ENCODE assay signal across 30 cellular contexts in genomic region chr22:35904332-35904692, GRCh38.
DNase-seq lines count a peak whose midpoint lies in the region; ATAC-seq and TF ChIP-seq lines count a peak whose summit lies in the region.
"Had no signal": no experiment of that assay in that cellular context is flagged by ENCODE, and none has a peak within 500 bp of the region (broad histone marks: within the 10 kb centered on the region; RNA-seq: fewer than 3 reads in every experiment).

No MANE protein-coding gene starts in this region.

- H3K36me3 ChIP-seq in DOHH2 (ENCODE audit: control insufficient read depth, low read length): peaks cover 4% of the 10 kb centered on the region; the same call in 1 of the 2 replicates
- H3K36me3 ChIP-seq in endodermal cell (ENCODE audit: control insufficient read depth, insufficient read depth, low read length): no peaks in the 10 kb centered on the region
- H3K36me3 ChIP-seq in gastrocnemius medialis: no peaks in the 10 kb centered on the region
- no peaks in the 10 kb centered on the region for H3K36me3 ChIP-seq in Peyer's patch
- H3K36me3 ChIP-seq: neutrophil, prostate gland, WERI-Rb-1 had no signal

- H3K9ac ChIP-seq in endodermal cell (ENCODE audit: extremely low read depth, low read length, poor library complexity, severe bottlenecking) (no peak overlapping the region), H9 (ENCODE audit: extremely low read depth, insufficient read length, low read length) (no peak overlapping the region)

- no peaks in the 10 kb centered on the region for H3K9me2 ChIP-seq in DOHH2 (replicated peaks; ENCODE audit: control insufficient read depth, low read length)

- no peak overlapping the region for H4K91ac ChIP-seq in H9 (ENCODE audit: insufficient read length, low read depth, low read length)

- in situ Hi-C loops in gastrocnemius medialis (cut with MboI; ENCODE audit: low sequenced_read_pairs in 4 of 4): loop anchor here in 3 of 4 donors (25.0 kb wide), 2 partner anchors 142 to 267 kb away; partner anchors contain the start of gene APOL6 (in 1 of the 3)

- TF ChIP-seq CTCF in DOHH2 (IDR thresholded peaks at IDR 0.05; ENCODE audit: low read depth, low read length, poor library complexity, severe bottlenecking) (no peak), endodermal cell (conservative IDR thresholded peaks at IDR 0.05) (no peak), gastrocnemius medialis (IDR thresholded peaks at IDR 0.05 in 4 of 5, conservative IDR thresholded peaks at IDR 0.05 in 1 of 5) (no peak), H9 (conservative IDR thresholded peaks at IDR 0.05) (no peak), Peyer's patch (IDR thresholded peaks at IDR 0.05) (no peak)

- H3K79me1 ChIP-seq in H9 (ENCODE audit: insufficient read depth, low read depth, low read length, poor library complexity, severe bottlenecking): peaks cover 3% of the 10 kb centered on the region

- peak overlapping the region; percentile 53 for H3K4me3 ChIP-seq in DOHH2 (ENCODE audit: low read length)
- peak overlapping the region; percentile 24 for H3K4me3 ChIP-seq in endodermal cell (ENCODE audit: low read length)
- H3K4me3 ChIP-seq in right cardiac atrium (ENCODE audit: low read length): no peak overlapping the region
- no peak overlapping the region for H3K4me3 ChIP-seq in gastrocnemius medialis
- H3K4me3 ChIP-seq in Peyer's patch: no peak overlapping the region
- H3K4me3 ChIP-seq: prostate gland, SK-N-MC had no signal

- intact Hi-C loops in right cardiac atrium (cut with DNase I): no loop called here
- intact Hi-C loops in gastrocnemius medialis (cut with DNase I; ENCODE audit: low total_unique reads): no loop called here

- H4K8ac ChIP-seq in H9 (replicated peaks; ENCODE audit: insufficient read length, low read depth, low read length): no peak overlapping the region

- no peaks in the 10 kb centered on the region for H3K27me3 ChIP-seq in DOHH2 (ENCODE audit: control insufficient read depth, low read length)
- H3K27me3 ChIP-seq in endodermal cell (ENCODE audit: control insufficient read depth, insufficient read depth, low read length, poor library complexity, severe bottlenecking): no peaks in the 10 kb centered on the region
- no peaks in the 10 kb centered on the region for H3K27me3 ChIP-seq in right cardiac atrium (ENCODE audit: control insufficient read depth, insufficient read depth)
- H3K27me3 ChIP-seq in gastrocnemius medialis: no peaks in the 10 kb centered on the region
- H3K27me3 ChIP-seq in H9 (ENCODE audit: insufficient read depth, low read length): no peaks in the 10 kb centered on the region
- H3K27me3 ChIP-seq in Peyer's patch: no peaks in the 10 kb centered on the region
- H3K27me3 ChIP-seq: neutrophil had no signal

- no peak overlapping the region for H2AFZ ChIP-seq in H9 (ENCODE audit: low read length)

- ATAC-seq in right cardiac atrium (peak; percentile 50 to 53), gastrocnemius medialis (peak in 1 of 2 donors; percentile 72)
- ATAC-seq: stimulated activated naive CD8-positive, alpha-beta T cell treated with anti-CD3 and anti-CD28 coated beads, Interleukin-15, amount 100 ng/mL, for 72 hours had no signal

- no peak overlapping the region for H2AK5ac ChIP-seq in H9 (ENCODE audit: insufficient read length, low read length)

- H2BK5ac ChIP-seq in H9 (ENCODE audit: insufficient read length, low read length): no peak overlapping the region

- H3K36me3 Mint-ChIP-seq in endodermal cell (ENCODE audit: low read depth): no peaks in the 10 kb centered on the region
- no peaks in the 10 kb centered on the region; a peak in 1 of 7 replicates for H3K36me3 Mint-ChIP-seq in H9 (ENCODE audit: insufficient read depth in 1 of 3, low read depth in 3 of 3)
- H3K36me3 Mint-ChIP-seq: activated naive CD8-positive, alpha-beta T cell treated with anti-CD3 and anti-CD28 coated beads, Interleukin-2, amount 10 ng/mL, durations not matched to agents 7 days and 5 days had no signal

- no peak overlapping the region for H3T11ph ChIP-seq in H9 (ENCODE audit: low read length)

- H4K5ac ChIP-seq in H9 (ENCODE audit: insufficient read length, low read depth, low read length): no peak overlapping the region

- no peak overlapping the region for H2BK15ac ChIP-seq in H9 (ENCODE audit: low read depth, low read length)

- no peak overlapping the region for H3K4ac ChIP-seq in H9 (ENCODE audit: low read depth, low read length)

- H3K4me1 Mint-ChIP-seq in endodermal cell: peaks cover 45% of the 10 kb centered on the region
- H3K4me1 Mint-ChIP-seq in H9: peaks cover 17 to 18% of the 10 kb centered on the region in 2 experiments

- no peak overlapping the region for H2BK20ac ChIP-seq in H9 (ENCODE audit: low read depth, low read length, poor library complexity, severe bottlenecking)

- H3K9me3 ChIP-seq in DOHH2 (ENCODE audit: control insufficient read depth, insufficient read depth, low read length) (no peaks in the 10 kb centered on the region), endodermal cell (ENCODE audit: control insufficient read depth, low read length) (no peaks in the 10 kb centered on the region), right cardiac atrium (ENCODE audit: control insufficient read depth, low read length) (no peaks in the 10 kb centered on the region), gastrocnemius medialis (no peaks in the 10 kb centered on the region), H9 (ENCODE audit: control insufficient read depth, low read depth, low read length) (no peaks in the 10 kb centered on the region), Peyer's patch (no peaks in the 10 kb centered on the region)
- H3K9me3 ChIP-seq: neutrophil, prostate gland had no signal

- no peak overlapping the region for H3K18ac ChIP-seq in H9 (ENCODE audit: insufficient read length, low read depth, low read length)

- H3K4me3 Mint-ChIP-seq in endodermal cell (peak overlapping the region; percentile 0), H9 (no peak overlapping the region)
- H3K4me3 Mint-ChIP-seq: activated CD4-positive, alpha-beta T cell treated with anti-CD3 and anti-CD28 coated beads, Interleukin-2, amount 10 ng/mL, durations not matched to agents 24 days and 14 days; activated naive CD8-positive, alpha-beta T cell treated with anti-CD3 and anti-CD28 coated beads, Interleukin-2, amount 10 ng/mL, durations not matched to agents 7 days and 5 days; B cell; CD8-positive, alpha-beta memory T cell; stimulated activated naive CD8-positive, alpha-beta T cell treated with anti-CD3 and anti-CD28 coated beads, Interleukin-15, amount 100 ng/mL, for 72 hours had no signal

- no peak overlapping the region for H3K56ac ChIP-seq in H9 (ENCODE audit: insufficient read length, low read depth, low read length)

- no peak overlapping the region for H2BK12ac ChIP-seq in H9 (ENCODE audit: insufficient read length, low read depth, low read length)

- H3K27me3 Mint-ChIP-seq in endodermal cell (ENCODE audit: insufficient read depth) (no peaks in the 10 kb centered on the region), H9 (ENCODE audit: low read depth) (no peaks in the 10 kb centered on the region)

- DNase-seq in endodermal cell: no peak
- no peak for DNase-seq in right cardiac atrium
- DNase-seq in gastrocnemius medialis: no peak
- no peak for DNase-seq in NCI-H748 treated with DMSO at 0.1 percent for 48 hours (lab: John Stamatoyannopoulos, UW)
- DNase-seq in cerebellar cortex (ENCODE audit: low spot score): no peak
- no peak for DNase-seq in H9
- DNase-seq in Peyer's patch: no peak
- DNase-seq: activated CD4-positive, alpha-beta T cell treated with anti-CD3 and anti-CD28 coated beads, Interleukin-2, amount 10 ng/mL, durations not matched to agents 24 days and 14 days; activated gamma-delta T cell; activated naive CD8-positive, alpha-beta T cell treated with anti-CD3 and anti-CD28 coated beads, Interleukin-2, amount 10 ng/mL, durations not matched to agents 7 days and 5 days; activated T-cell treated with anti-CD3 and anti-CD28 coated beads, Interleukin-2, amount 50 U/mL, for 1 hour; CD8-positive, alpha-beta memory T cell; central memory CD4-positive, alpha-beta T cell; DMS153; glutamatergic neuron; GOT3; Karpas-422; kidney glomerular epithelial cell; mammary epithelial cell; MV-4-11; NCI-H187; NCI-H526; stimulated activated naive CD8-positive, alpha-beta T cell treated with anti-CD3 and anti-CD28 coated beads, Interleukin-15, amount 100 ng/mL, for 72 hours; WERI-Rb-1 had no signal

- peaks cover 98% of the 10 kb centered on the region for H3K4me1 ChIP-seq in DOHH2 (ENCODE audit: control insufficient read depth, low read length)
- peaks cover 22% of the 10 kb centered on the region for H3K4me1 ChIP-seq in endodermal cell (ENCODE audit: control insufficient read depth, insufficient read depth, low read length)
- peaks cover 11% of the 10 kb centered on the region for H3K4me1 ChIP-seq in right cardiac atrium (ENCODE audit: control insufficient read depth, insufficient read depth, low read length)
- H3K4me1 ChIP-seq in gastrocnemius medialis: peaks cover 44 to 56% of the 10 kb centered on the region in 2 donors
- H3K4me1 ChIP-seq in H9 (ENCODE audit: insufficient read depth, low read length): peaks cover 4% of the 10 kb centered on the region; the same call in 1 of the 2 replicates
- peaks cover 0 to 18% (median 0%) of the 10 kb centered on the region in 4 donors for H3K4me1 ChIP-seq in Peyer's patch
- H3K4me1 ChIP-seq: prostate gland had no signal

- H3K79me2 ChIP-seq in DOHH2 (ENCODE audit: control insufficient read depth, low read length) (peaks cover 97% of the 10 kb centered on the region), H9 (ENCODE audit: insufficient read depth, low read length) (peaks cover 7% of the 10 kb centered on the region; the same call in 1 of the 2 replicates)

- H3K27ac Mint-ChIP-seq in endodermal cell (no peak overlapping the region), H9 (no peak overlapping the region)
- H3K27ac Mint-ChIP-seq: activated CD4-positive, alpha-beta T cell treated with anti-CD3 and anti-CD28 coated beads, Interleukin-2, amount 10 ng/mL, durations not matched to agents 24 days and 14 days; activated naive CD8-positive, alpha-beta T cell treated with anti-CD3 and anti-CD28 coated beads, Interleukin-2, amount 10 ng/mL, durations not matched to agents 7 days and 5 days; B cell; CD8-positive, alpha-beta memory T cell; stimulated activated naive CD8-positive, alpha-beta T cell treated with anti-CD3 and anti-CD28 coated beads, Interleukin-15, amount 100 ng/mL, for 72 hours had no signal

- H3K14ac ChIP-seq in H9 (ENCODE audit: insufficient read depth, low read length): no peak overlapping the region

- no peak overlapping the region for H3K23ac ChIP-seq in H9 (ENCODE audit: insufficient read length, low read depth, low read length)

- no peaks in the 10 kb centered on the region for H4K20me1 ChIP-seq in DOHH2 (ENCODE audit: control insufficient read depth, insufficient read depth, low read depth, low read length)
- no peaks in the 10 kb centered on the region for H4K20me1 ChIP-seq in H9 (ENCODE audit: control insufficient read depth, insufficient read depth, insufficient read length)

- H3K4me2 ChIP-seq in DOHH2 (ENCODE audit: low read length) (peak overlapping the region; percentile 69), H9 (ENCODE audit: insufficient read depth, insufficient read length, low read length) (no peak overlapping the region)

- WGBS in endodermal cell (ENCODE audit: insufficient coverage in 1 of 2, insufficient read length in 1 of 2), 2 experiments: 83 to 88% methylated on average over 1 to 2 of the region's 2 CpGs
- 39% methylated on average over 2 of the region's 2 CpGs for WGBS in right cardiac atrium
- no CpG with 5 or more reads among the region's 2 CpGs for WGBS in H9 (ENCODE audit: extremely low coverage, insufficient read length, low lambda C conversion rate)

- no peak for TF ChIP-seq POLR2A in gastrocnemius medialis (IDR thresholded peaks at IDR 0.05)
- no peak for TF ChIP-seq POLR2A in Peyer's patch (IDR thresholded peaks at IDR 0.05)

- peaks cover 31% of the 10 kb centered on the region for H3F3A ChIP-seq in DOHH2 (ENCODE audit: control insufficient read depth, insufficient read depth)

- H3K27ac ChIP-seq in DOHH2 (ENCODE audit: low read depth, low read length) (peak overlapping the region; percentile 75), endodermal cell (ENCODE audit: low read depth, low read length) (no peak overlapping the region), right cardiac atrium (ENCODE audit: low read length) (no peak overlapping the region), gastrocnemius medialis (peak overlapping the region; percentile 71 to 80 (median 78)), H9 (ENCODE audit: insufficient read length, low read depth, low read length) (no peak overlapping the region), Peyer's patch (no peak overlapping the region)
- H3K27ac ChIP-seq: neutrophil, RWPE1, SK-N-MC, WERI-Rb-1 had no signal

- no peaks in the 10 kb centered on the region for H3K9me3 Mint-ChIP-seq in endodermal cell
- no peaks in the 10 kb centered on the region for H3K9me3 Mint-ChIP-seq in H9
- H3K9me3 Mint-ChIP-seq: activated CD4-positive, alpha-beta T cell treated with anti-CD3 and anti-CD28 coated beads, Interleukin-2, amount 10 ng/mL, durations not matched to agents 24 days and 14 days; activated naive CD8-positive, alpha-beta T cell treated with anti-CD3 and anti-CD28 coated beads, Interleukin-2, amount 10 ng/mL, durations not matched to agents 7 days and 5 days; CD8-positive, alpha-beta memory T cell; stimulated activated naive CD8-positive, alpha-beta T cell treated with anti-CD3 and anti-CD28 coated beads, Interleukin-15, amount 100 ng/mL, for 72 hours had no signal

- H3K23me2 ChIP-seq in H9 (ENCODE audit: insufficient read length, low read depth, low read length, poor library complexity, severe bottlenecking): no peaks in the 10 kb centered on the region

- H2BK120ac ChIP-seq in H9 (ENCODE audit: low read depth, low read length, poor library complexity, severe bottlenecking): no peak overlapping the region

Comparison
In these comparisons a context has a peak if more than half of its experiments do, and no peak if none do; other contexts are left out.
1. H3K27ac ChIP-seq: peak in DOHH2 (single experiment) and gastrocnemius medialis (4 of 4); none in endodermal cell (single experiment), right cardiac atrium (single experiment), H9 (single experiment) and Peyer's patch (0 of 4).
2. H3K4me3 ChIP-seq: peak in DOHH2 (single experiment) and endodermal cell (single experiment); none in right cardiac atrium (single experiment), gastrocnemius medialis (0 of 4) and Peyer's patch (0 of 4).